Comparison of ENCODE assay signal across 8 cellular contexts in genomic region chr11:104163100-104164027, GRCh38. TPM values are rescaled to one million over a fixed set of nuclear protein-coding genes. Genes with fewer than 3 reads are reported as not detected.
A peak's percentile ranks its signal among the peaks of the same experiment; 100 is the strongest.
DNase-seq lines count a peak whose midpoint lies in the region; ATAC-seq and TF ChIP-seq lines count a peak whose summit lies in the region.

No MANE protein-coding gene starts in this region.

- H3K79me2 ChIP-seq in GM23248 (ENCODE audit: insufficient read depth) (no peaks in the 10 kb centered on the region), neural cell (replicated peaks; ENCODE audit: insufficient read depth, low read length) (no peaks in the 10 kb centered on the region)

- no peak overlapping the region for H3K27ac Mint-ChIP-seq in CD8-positive, alpha-beta T cell

- H3K4me1 ChIP-seq in CD8-positive, alpha-beta T cell (ENCODE audit: insufficient read depth, low read length) = no peaks in the 10 kb centered on the region
- H3K4me1 ChIP-seq in GM23248 (ENCODE audit: insufficient read depth) = no peaks in the 10 kb centered on the region

- no peak for TF ChIP-seq RAD21 in neural cell (conservative IDR thresholded peaks at IDR 0.05)

- H3K27ac ChIP-seq in CD8-positive, alpha-beta T cell (ENCODE audit: low read depth, low read length) = no peak overlapping the region
- H3K27ac ChIP-seq in GM23248 (no peak overlapping the region), neural cell (ENCODE audit: low read length) (no peak overlapping the region)

- 4 to 5% methylated on average over 37 to 38 of the region's 38 CpGs for WGBS in GM23248 (ENCODE audit: low coverage in 1 of 2, low lambda C conversion rate in 2 of 2, missing lambda C conversion rate in 2 of 2), 2 experiments

- no peak for DNase-seq in CD8-positive, alpha-beta T cell
- DNase-seq in GM23248 = peak; percentile 28
- DNase-seq in SK-MEL-5 (ENCODE audit: low read depth, low spot score) = peak; percentile 1
- DNase-seq in fibroblast of pulmonary artery (ENCODE audit: low read depth) = peak; percentile 44
- no peak for DNase-seq in RKO (ENCODE audit: low spot score)
- no peak for DNase-seq in KBM-7
- DNase-seq in superior temporal gyrus (ENCODE audit: extremely low spot score) = no peak

- H3F3A ChIP-seq in GM23248 (ENCODE audit: insufficient read depth) (no peaks in the 10 kb centered on the region), neural cell (ENCODE audit: insufficient read depth, low read length, poor library complexity, severe bottlenecking) (no peaks in the 10 kb centered on the region)

- POLR2A ChIA-PET in CD8-positive, alpha-beta T cell (lab: Charles Lee) = interaction anchor here (0.6 kb wide), 1 partner anchor 782 kb away, joined by 4 read pairs; no protein-coding TSS in a partner anchor

- no peaks in the 10 kb centered on the region for H3K27me3 ChIP-seq in CD8-positive, alpha-beta T cell (ENCODE audit: insufficient read depth, low read length)
- H3K27me3 ChIP-seq in GM23248 (replicated peaks; ENCODE audit: insufficient read depth) (no peaks in the 10 kb centered on the region), neural cell (ENCODE audit: insufficient read depth, low read depth, low read length) (peaks cover 27% of the 10 kb centered on the region)

- peak overlapping the region; percentile 76 for H3K4me3 Mint-ChIP-seq in CD8-positive, alpha-beta T cell

- H3K9me2 ChIP-seq in GM23248 (ENCODE audit: insufficient read depth) (no peaks in the 10 kb centered on the region), neural cell (ENCODE audit: insufficient read depth, low read length) (no peaks in the 10 kb centered on the region)

- CTCF ChIA-PET in CD8-positive, alpha-beta T cell (lab: Charles Lee) = interaction anchor here (0.6 kb wide), 1 partner anchor 745 kb away, joined by 3 read pairs; no protein-coding TSS in a partner anchor

- no peak for ATAC-seq in CD8-positive, alpha-beta T cell

- TF ChIP-seq CTCF in CD8-positive, alpha-beta T cell (IDR thresholded peaks at IDR 0.05) = no peak
- TF ChIP-seq CTCF in fibroblast of pulmonary artery (IDR thresholded peaks at IDR 0.05; ENCODE audit: low read length, missing control alignments) (peak; percentile 19), neural cell (IDR thresholded peaks at IDR 0.05; ENCODE audit: poor library complexity, severe bottlenecking) (no peak)

- H3K27me3 Mint-ChIP-seq in CD8-positive, alpha-beta T cell (ENCODE audit: low read depth) = peaks cover 18% of the 10 kb centered on the region

- H3K9me3 Mint-ChIP-seq in CD8-positive, alpha-beta T cell = no peaks in the 10 kb centered on the region

- H3K9me3 ChIP-seq in CD8-positive, alpha-beta T cell (ENCODE audit: low read length) = no peaks in the 10 kb centered on the region
- H3K9me3 ChIP-seq in GM23248 (ENCODE audit: low read depth) (no peaks in the 10 kb centered on the region), neural cell (ENCODE audit: low read length) (no peaks in the 10 kb centered on the region)

- H3K36me3 ChIP-seq in CD8-positive, alpha-beta T cell (ENCODE audit: insufficient read depth, low read length) = no peaks in the 10 kb centered on the region
- no peaks in the 10 kb centered on the region for H3K36me3 ChIP-seq in GM23248 (ENCODE audit: low read depth)
- H3K36me3 ChIP-seq in neural cell (ENCODE audit: insufficient read depth, low read length) = no peaks in the 10 kb centered on the region

- H4K20me1 ChIP-seq in GM23248 (ENCODE audit: insufficient read depth) = no peaks in the 10 kb centered on the region
- H4K20me1 ChIP-seq in neural cell (ENCODE audit: insufficient read depth) = no peaks in the 10 kb centered on the region

- H3K4me1 Mint-ChIP-seq in CD8-positive, alpha-beta T cell (ENCODE audit: low read depth) = peaks cover 5% of the 10 kb centered on the region

- peak overlapping the region; percentile 91 for H2AFZ ChIP-seq in GM23248
- H2AFZ ChIP-seq in neural cell (ENCODE audit: low read depth, low read length) = no peak overlapping the region

- no peak for TF ChIP-seq EP300 in neural cell (conservative IDR thresholded peaks at IDR 0.05; ENCODE audit: poor library complexity, severe bottlenecking)

- intact Hi-C loops in CD8-positive, alpha-beta T cell (cut with DNase I, micrococcal nuclease) = no loop called here

- H3K4me3 ChIP-seq in CD8-positive, alpha-beta T cell (ENCODE audit: low read depth, low read length) = no peak overlapping the region
- peak overlapping the region; percentile 75 for H3K4me3 ChIP-seq in GM23248
- peak overlapping the region; percentile 76 for H3K4me3 ChIP-seq in fibroblast of pulmonary artery (replicated peaks; ENCODE audit: low read depth, low read length)
- peak overlapping the region; percentile 73 for H3K4me3 ChIP-seq in neural cell (ENCODE audit: low read length)

- H3K9ac ChIP-seq in GM23248 (peak overlapping the region; percentile 26; the same call in 1 of the 2 replicates), neural cell (ENCODE audit: low read length) (peak overlapping the region; percentile 4)

- H3K36me3 Mint-ChIP-seq in CD8-positive, alpha-beta T cell = no peaks in the 10 kb centered on the region

- in situ Hi-C loops in GM23248 (cut with MboI) (loop anchor here (10.0 kb wide), 1 partner anchor 479 kb away; no protein-coding TSS in a partner anchor), SK-MEL-5 (cut with HindIII; ENCODE audit: low pct_unique_long_range_greater_than_20kb, low sequenced_read_pairs) (no loop called here), KBM-7 (cut with MboI; ENCODE audit: low pct_unique_long_range_greater_than_20kb, low sequenced_read_pairs) (no loop called here)

- peak overlapping the region; percentile 90 for H3K4me2 ChIP-seq in GM23248 (ENCODE audit: unreplicated experiment)
- H3K4me2 ChIP-seq in neural cell (ENCODE audit: low read length) = peak overlapping the region; percentile 38

TF ChIP-seq in neural cell, 6 proteins besides CTCF, POLR2A, EP300 and RAD21:
- no peak for TF ChIP-seq MXI1 (conservative IDR thresholded peaks at IDR 0.05; ENCODE audit: poor library complexity, severe bottlenecking)
- TF ChIP-seq SMC3 (conservative IDR thresholded peaks at IDR 0.05; ENCODE audit: poor library complexity) = no peak
- TF ChIP-seq POLR2AphosphoS5 (IDR thresholded peaks at IDR 0.05) = no peak
- no peak for TF ChIP-seq EZH2 (IDR thresholded peaks at IDR 0.05; ENCODE audit: borderline replicate concordance, insufficient read depth, low read length, poor library complexity, severe bottlenecking)
- TF ChIP-seq REST (IDR thresholded peaks at IDR 0.05; ENCODE audit: borderline replicate concordance) = no peak
- no peak for TF ChIP-seq TAF1 (IDR thresholded peaks at IDR 0.05; ENCODE audit: low read depth)

RNA-seq across cellular contexts. Expression of gene PDGFD, which starts 0.6 kb away (rescaled TPM):
- total RNA-seq in CD8-positive, alpha-beta T cell = under 1 TPM; 0.41 to 0.53 TPM
- total RNA-seq in GM23248 (2014; rRNA removed; shearing (Covaris generic)) = 0.25 and 1.3 TPM in 2 replicates
- 0.81 and 1.0 TPM in 2 replicates for polyA plus RNA-seq in GM23248 (2016; fragmentation: Nextera tagmentation; extraction: Ambion mirVana)
- total RNA-seq in SK-MEL-5 (2014; rRNA removed; shearing (Covaris generic)) = 9.9 and 11.9 TPM in 2 replicates
- 5.7 and 7.6 TPM in 2 replicates for polyA plus RNA-seq in SK-MEL-5 (2015; cell fraction: cytosol; rRNA removed)
- polyA plus RNA-seq in SK-MEL-5 (2015; cell fraction: nucleus; rRNA removed) = 2.5 and 5.2 TPM in 2 replicates
- polyA plus RNA-seq in neural cell = 1.0 and 1.3 TPM in 2 replicates
- 1.6 and 1.7 TPM in 2 replicates for polyA minus RNA-seq in neural cell

Comparison
In these comparisons a context has a peak if more than half of its experiments do, and no peak if none do; other contexts are left out.
1. DNase-seq: peak in GM23248 (single experiment), SK-MEL-5 (single experiment) and fibroblast of pulmonary artery (single experiment); none in CD8-positive, alpha-beta T cell (0 of 7), RKO (single experiment), KBM-7 (single experiment) and superior temporal gyrus (single experiment).